ENCODE assay signal across 17 cellular contexts in the genomic region with DNA sequence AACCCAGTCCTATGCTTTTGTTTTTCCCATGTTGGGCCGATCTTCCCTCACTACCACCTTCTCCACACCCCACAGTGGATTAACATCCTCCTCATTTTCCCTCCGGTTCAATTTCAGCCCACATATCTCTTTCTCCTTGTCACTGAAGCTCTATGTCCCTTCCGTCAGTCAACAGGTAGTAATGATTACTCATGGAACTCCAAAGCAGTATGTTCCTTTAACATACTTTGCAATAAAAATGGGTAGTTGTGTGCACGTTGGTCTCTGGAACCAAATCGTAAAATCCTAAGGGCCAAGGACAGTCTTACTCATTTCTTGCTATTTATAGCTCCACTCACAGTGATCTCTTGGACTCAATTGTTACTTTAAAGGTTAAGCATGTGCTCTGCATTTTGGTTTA. TPM values are rescaled to one million over a fixed set of nuclear protein-coding genes. Genes with fewer than 3 reads are reported as not detected.
DNase-seq lines count a peak whose midpoint lies in the region; ATAC-seq and TF ChIP-seq lines count a peak whose summit lies in the region.
"Had no signal": no experiment of that assay in that cellular context is flagged by ENCODE, and none has a peak within 500 bp of the region (broad histone marks: within the 10 kb centered on the region; RNA-seq: fewer than 3 reads in every experiment).

No MANE protein-coding gene starts in this region.

- no peak overlapping the region for H3K27ac ChIP-seq in HCT116 (ENCODE audit: low read depth, low read length)
- peak overlapping the region; percentile 67 for H3K27ac ChIP-seq in foreskin keratinocyte
- peak overlapping the region; percentile 89 to 91 (median 90) for H3K27ac ChIP-seq in gastrocnemius medialis
- H3K27ac ChIP-seq: brain microvascular endothelial cell, neutrophil had no signal

- H3K9me3 ChIP-seq in HCT116 (ENCODE audit: control insufficient read depth in 1 of 2, insufficient read depth in 1 of 2, low read depth in 1 of 2, low read length in 2 of 2) (no peaks in the 10 kb centered on the region), gastrocnemius medialis (no peaks in the 10 kb centered on the region)
- H3K9me3 ChIP-seq: neutrophil, right atrium auricular region had no signal

- POLR2A ChIA-PET in HCT116 (lab: Charles Lee) = interaction anchor here (1.5 kb wide), 1 partner anchor 20 kb away, joined by 3 read pairs; a partner anchor contains a TSS

- H3K27me3 ChIP-seq in HCT116 (ENCODE audit: insufficient read depth, low read length) = no peaks in the 10 kb centered on the region
- no peaks in the 10 kb centered on the region for H3K27me3 ChIP-seq in foreskin keratinocyte
- no peaks in the 10 kb centered on the region for H3K27me3 ChIP-seq in gastrocnemius medialis
- H3K27me3 ChIP-seq: brain microvascular endothelial cell, neutrophil, right atrium auricular region had no signal

- 0 out of 2 replicates have a peak overlapping the region, but pooled peaks have one; percentile 12 for H3K9ac ChIP-seq in HCT116 (ENCODE audit: low read length)

- H3K4me3 ChIP-seq in HCT116 (replicated peaks in 1 of 2; ENCODE audit: low read depth in 1 of 2, low read length in 2 of 2) (peak overlapping the region in 1 of 2 experiments; percentile 1; a peak in 1 of 4 replicates), gastrocnemius medialis (peak overlapping the region in 2 of 4 donors; percentile 7 to 23)
- H3K4me3 ChIP-seq: right atrium auricular region had no signal

- TF ChIP-seq POLR2A in HCT116 (IDR thresholded peaks at IDR 0.05; ENCODE audit: borderline replicate concordance, extremely low read depth, insufficient read depth, insufficient read length) = no peak
- TF ChIP-seq POLR2A in gastrocnemius medialis (IDR thresholded peaks at IDR 0.05) = no peak

- H3K4me1 ChIP-seq in HCT116 (ENCODE audit: control insufficient read depth in 1 of 2, insufficient read depth in 2 of 2, low read length in 2 of 2) = peaks cover 42 to 64% of the 10 kb centered on the region in 2 experiments
- peaks cover 51% of the 10 kb centered on the region for H3K4me1 ChIP-seq in foreskin keratinocyte
- H3K4me1 ChIP-seq in gastrocnemius medialis = peaks cover 85 to 87% of the 10 kb centered on the region in 2 donors

- ATAC-seq in HCT116 (no peak; the same call in 1 of the 2 replicates), SK-N-SH treated with all-trans-retinoic acid at 6 μM for 48 hours (0 out of 3 replicates have a peak, but pooled peaks have one; percentile 30), foreskin keratinocyte (no peak), gastrocnemius medialis (peak; percentile 64 to 71), HG03460 (IDR thresholded peaks at IDR 0.05; ENCODE audit: unreplicated experiment) (no peak)

- H3K79me2 ChIP-seq in HCT116 (ENCODE audit: insufficient read depth, low read length) = peaks cover 67% of the 10 kb centered on the region

- no peak overlapping the region for H2AFZ ChIP-seq in HCT116 (ENCODE audit: low read depth, low read length, poor library complexity, severe bottlenecking)

- no peaks in the 10 kb centered on the region for H3K9me2 ChIP-seq in HCT116 (ENCODE audit: insufficient read depth)

- TF ChIP-seq CTCF in HCT116 (IDR thresholded peaks at IDR 0.05 in 2 of 3, conservative IDR thresholded peaks at IDR 0.05 in 1 of 3; ENCODE audit: borderline replicate concordance in 1 of 3, insufficient read depth in 1 of 3, low read depth in 2 of 3, low read length in 2 of 3) (no peak), foreskin keratinocyte (conservative IDR thresholded peaks at IDR 0.05) (no peak), gastrocnemius medialis (IDR thresholded peaks at IDR 0.05 in 4 of 5, conservative IDR thresholded peaks at IDR 0.05 in 1 of 5) (no peak)

- TF ChIP-seq RAD21 in HCT116 (IDR thresholded peaks at IDR 0.05; ENCODE audit: low read depth) = no peak

- BruUV-seq in HCT116 (replicated peaks; lab: Mats Ljungman, UMichigan) = no TSS peak

- H3K36me3 ChIP-seq in HCT116 (ENCODE audit: control insufficient read depth in 1 of 2, insufficient read depth in 2 of 2, low read length in 2 of 2) (no peaks in the 10 kb centered on the region), gastrocnemius medialis (no peaks in the 10 kb centered on the region)
- H3K36me3 ChIP-seq: brain microvascular endothelial cell, neutrophil, right atrium auricular region had no signal

- no peaks in the 10 kb centered on the region for H4K20me1 ChIP-seq in HCT116 (ENCODE audit: insufficient read depth)

- in situ Hi-C loops in gastrocnemius medialis (cut with MboI; ENCODE audit: low sequenced_read_pairs in 4 of 4) = no loop called here

- DNase-seq in HCT116 (ENCODE audit: low read depth, low spot score) (no peak), foreskin keratinocyte (no peak), gastrocnemius medialis (no peak), NCI-H1417 treated with DMSO at 0.1 percent for 48 hours (lab: John Stamatoyannopoulos, UW) (no peak), 8988T (no peak)
- DNase-seq in activated CD4-positive, alpha-beta T cell treated with anti-CD3 and anti-CD28 coated beads for 4 hours = no peak
- DNase-seq: activated CD4-positive, alpha-beta memory T cell treated with anti-CD3 and anti-CD28 coated beads, Interleukin-2, amount 10 ng/mL, durations not matched to agents 7 days and 5 days; activated T-cell treated with anti-CD3 and anti-CD28 coated beads, Interleukin-2, amount 50 U/mL, for 48 hours; brain microvascular endothelial cell; kidney; NCI-H1105 treated with DMSO at 0.1 percent for 48 hours; NCI-H774; stimulated activated CD4-positive, alpha-beta T cell treated with anti-CD3 and anti-CD28 coated beads, Interleukin-2, amount 100 ng/mL, for 24 hours had no signal

- intact Hi-C loops in HCT116 (cut with micrococcal nuclease) (loop anchor here (10.0 kb wide), 1 partner anchor 1636 kb away; no protein-coding TSS in a partner anchor), gastrocnemius medialis (cut with DNase I; ENCODE audit: low total_unique reads) (no loop called here)

- CTCF ChIA-PET in HCT116 (lab: Charles Lee) = interaction anchor here (1.1 kb wide), 1 partner anchor 88 kb away, joined by 3 read pairs; no protein-coding TSS in a partner anchor

- RAD21 ChIA-PET in HCT116 (lab: Charles Lee; ENCODE audit: low non-redundant PET in 1 of 2, low total read pairs in 2 of 2, uncharacterized antibody in 2 of 2, unreplicated experiment in 2 of 2) = no interaction called here

- H3K4me2 ChIP-seq in HCT116 (ENCODE audit: low read length) = peak overlapping the region; percentile 60

TF ChIP-seq in HCT116, 20 proteins besides CTCF, POLR2A, EP300 and RAD21:
- TF ChIP-seq ZFX (IDR thresholded peaks at IDR 0.05) (no peak), JUND (IDR thresholded peaks at IDR 0.05) (no peak), POLR2AphosphoS5 (IDR thresholded peaks at IDR 0.05; ENCODE audit: low read depth, low read length) (no peak), SIN3A (IDR thresholded peaks at IDR 0.05; ENCODE audit: low read depth) (no peak)

TF ChIP-seq in SK-N-SH treated with all-trans-retinoic acid at 6 μM for 48 hours, 23 proteins besides CTCF, POLR2A, EP300 and RAD21:
- TF ChIP-seq ZNF8 (CRISPR knock-in tag; IDR thresholded peaks at IDR 0.05) (no peak), CSDC2 (CRISPR knock-in tag; IDR thresholded peaks at IDR 0.05) (no peak), ZFP3 (CRISPR knock-in tag; IDR thresholded peaks at IDR 0.05) (no peak), ZNF565 (CRISPR knock-in tag; conservative IDR thresholded peaks at IDR 0.05; ENCODE audit: low read depth) (no peak), ZFP30 (CRISPR knock-in tag; IDR thresholded peaks at IDR 0.05) (no peak), RARB (CRISPR knock-in tag; IDR thresholded peaks at IDR 0.05) (no peak)
- TF ChIP-seq, protein P1, sequence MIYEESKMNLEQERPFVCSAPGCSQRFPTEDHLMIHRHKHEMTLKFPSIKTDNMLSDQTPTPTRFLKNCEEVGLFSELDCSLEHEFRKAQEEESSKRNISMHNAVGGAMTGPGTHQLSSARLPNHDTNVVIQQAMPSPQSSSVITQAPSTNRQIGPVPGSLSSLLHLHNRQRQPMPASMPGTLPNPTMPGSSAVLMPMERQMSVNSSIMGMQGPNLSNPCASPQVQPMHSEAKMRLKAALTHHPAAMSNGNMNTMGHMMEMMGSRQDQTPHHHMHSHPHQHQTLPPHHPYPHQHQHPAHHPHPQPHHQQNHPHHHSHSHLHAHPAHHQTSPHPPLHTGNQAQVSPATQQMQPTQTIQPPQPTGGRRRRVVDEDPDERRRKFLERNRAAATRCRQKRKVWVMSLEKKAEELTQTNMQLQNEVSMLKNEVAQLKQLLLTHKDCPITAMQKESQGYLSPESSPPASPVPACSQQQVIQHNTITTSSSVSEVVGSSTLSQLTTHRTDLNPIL (CRISPR knock-in tag; IDR thresholded peaks at IDR 0.05; ENCODE audit: low read depth) = no peak
TF ChIP-seq in SK-N-SH treated with all-trans-retinoic acid at 6 μM for 48 hours: peak in this region for 0.

RNA-seq across cellular contexts. Expression of a gene that starts 20.2 kb away (rescaled TPM):
- total RNA-seq in HCT116 (2021; ENCODE audit: unreplicated experiment) (27.6 TPM), foreskin keratinocyte (158 and 182 TPM in 2 replicates), gastrocnemius medialis (100 to 1,000 TPM; 150 to 393 (median 244) TPM)
- 8.8 and 9.6 TPM in 2 replicates for polyA plus RNA-seq in HCT116 (2012)
- polyA plus RNA-seq in foreskin keratinocyte = 25.6 and 26.8 TPM in 2 replicates

Comparison
In these comparisons a context has a peak if more than half of its experiments do, and no peak if none do; other contexts are left out.
1. ATAC-seq: peak in SK-N-SH treated with all-trans-retinoic acid at 6 μM for 48 hours (single experiment) and gastrocnemius medialis (2 of 2); none in HCT116 (single experiment), foreskin keratinocyte (single experiment) and HG03460 (single experiment).